ENCODE assay signal across 9 cellular contexts in the genomic region with DNA sequence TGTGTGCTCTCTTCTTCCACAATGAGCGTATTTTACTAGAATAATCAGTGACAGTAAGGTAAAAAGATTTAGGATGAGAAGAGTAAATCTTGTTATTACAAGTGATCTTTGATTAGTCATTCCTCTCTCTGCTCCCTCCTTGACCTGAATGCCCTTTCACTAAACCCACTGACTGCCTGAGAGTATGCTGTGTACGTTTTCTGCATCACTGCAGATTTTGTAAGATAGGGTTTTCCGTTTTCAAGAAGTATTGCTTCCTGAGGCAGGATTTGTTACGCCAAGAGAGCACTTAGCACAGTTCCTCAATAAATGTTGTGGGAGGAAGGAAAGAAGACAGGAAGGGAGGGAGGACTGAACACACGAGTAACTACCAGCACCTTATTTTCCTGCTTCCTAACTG. TPM values are rescaled to one million over a fixed set of nuclear protein-coding genes. Genes with fewer than 3 reads are reported as not detected.
DNase-seq lines count a peak whose midpoint lies in the region; ATAC-seq and TF ChIP-seq lines count a peak whose summit lies in the region.
"Had no signal": no experiment of that assay in that cellular context is flagged by ENCODE, and none has a peak within 500 bp of the region (broad histone marks: within the 10 kb centered on the region; RNA-seq: fewer than 3 reads in every experiment).

No MANE protein-coding gene starts in this region.

- WGBS in right lobe of liver (ENCODE audit: insufficient coverage, low coverage, low lambda C conversion rate, missing lambda C conversion rate), result 32% methylated on average over 5 of the region's 5 CpGs

- H3K9me3 ChIP-seq in right lobe of liver, result no peaks in the 10 kb centered on the region

- no peaks in the 10 kb centered on the region for H3K36me3 ChIP-seq in right lobe of liver

- CTCF ChIA-PET in HEK293T (lab: Yijun Ruan, JAX), result no interaction called here

- H3K9me3 Mint-ChIP-seq in activated naive CD4-positive, alpha-beta T cell treated with anti-CD3 and anti-CD28 coated beads, Interleukin-2, amount 50 U/mL, for 72 hours, result peaks cover 0 to 4% of the 10 kb centered on the region in 2 donors

- no peak overlapping the region for H3K27ac ChIP-seq in right lobe of liver

- DNase-seq in activated naive CD4-positive, alpha-beta T cell treated with anti-CD3 and anti-CD28 coated beads, Interleukin-2, amount 50 U/mL, for 72 hours (ENCODE audit: low spot score in 2 of 2), result no peak
- DNase-seq in activated naive CD4-positive, alpha-beta T cell treated with Interleukin-2 at 50 U/mL for 16 hours, result no peak
- peak; percentile 87 for DNase-seq in SKM-1 (lab: John Stamatoyannopoulos, UW; ENCODE audit: unreplicated experiment)
- DNase-seq in stimulated activated naive CD8-positive, alpha-beta T cell treated with anti-CD3 and anti-CD28 coated beads, Interleukin-15, Interleukin-2, amounts not matched to agents 100 U/mL and 50 U/mL, for 24 hours, result no peak
- DNase-seq in midbrain (lab: John Stamatoyannopoulos, UW), result no peak
- DNase-seq in right lobe of liver, result no peak
- no peak for DNase-seq in HEK293T (ENCODE audit: extremely low spot score)

- H3K4me3 ChIP-seq in right lobe of liver, result no peak overlapping the region

- TF ChIP-seq POLR2A in right lobe of liver (IDR thresholded peaks at IDR 0.05), result no peak

- H3K4me1 ChIP-seq in right lobe of liver, result peaks cover 0 to 77% (median 35%) of the 10 kb centered on the region in 4 donors

- peak overlapping the region; percentile 32 to 76 for H3K27ac Mint-ChIP-seq in activated naive CD4-positive, alpha-beta T cell treated with anti-CD3 and anti-CD28 coated beads, Interleukin-2, amount 50 U/mL, for 72 hours

- peaks cover 4 to 6% of the 10 kb centered on the region in 2 donors for H3K36me3 Mint-ChIP-seq in activated naive CD4-positive, alpha-beta T cell treated with anti-CD3 and anti-CD28 coated beads, Interleukin-2, amount 50 U/mL, for 72 hours

- peak; percentile 95 to 96 for ATAC-seq in activated naive CD4-positive, alpha-beta T cell treated with anti-CD3 and anti-CD28 coated beads, Interleukin-2, amount 50 U/mL, for 72 hours
- ATAC-seq in HG03060 (IDR thresholded peaks at IDR 0.05; ENCODE audit: low read depth, unreplicated experiment), result peak; percentile 83
- ATAC-seq in stimulated activated naive CD8-positive, alpha-beta T cell treated with anti-CD3 and anti-CD28 coated beads, Interleukin-15, Interleukin-2, amounts not matched to agents 100 U/mL and 50 U/mL, for 24 hours, result peak; percentile 92
- no peak for ATAC-seq in right lobe of liver
- ATAC-seq: Panc1 had no signal

- POLR2A ChIA-PET in HEK293T (lab: Yijun Ruan, JAX), result no interaction called here

- intact Hi-C loops in right lobe of liver (cut with DNase I), result no loop called here

- H3K27me3 ChIP-seq in right lobe of liver, result no peaks in the 10 kb centered on the region

- no peak for TF ChIP-seq CTCF in right lobe of liver (IDR thresholded peaks at IDR 0.05)

TF ChIP-seq in HEK293T, 16 proteins besides CTCF, POLR2A, EP300 and RAD21:
- TF ChIP-seq L3MBTL2 (conservative IDR thresholded peaks at IDR 0.05) (no peak), TARDBP (IDR thresholded peaks at IDR 0.05) (no peak), SUZ12 (IDR thresholded peaks at IDR 0.05) (no peak), SP1 (IDR thresholded peaks at IDR 0.05) (no peak), FOXM1 (IDR thresholded peaks at IDR 0.05; ENCODE audit: borderline replicate concordance) (no peak), FOXA1 (IDR thresholded peaks at IDR 0.05) (no peak), ELF4 (IDR thresholded peaks at IDR 0.05) (no peak), ARNT (IDR thresholded peaks at IDR 0.05) (no peak)

RNA-seq across cellular contexts. Expression of a gene that starts 7.7 kb away (rescaled TPM):
- 10 to 100 TPM in 1 of 2 donors, 1 to 10 TPM in 1; 1.6 to 11.7 TPM for total RNA-seq in activated naive CD4-positive, alpha-beta T cell treated with anti-CD3 and anti-CD28 coated beads, Interleukin-2, amount 50 U/mL, for 72 hours
- total RNA-seq in right lobe of liver, result 10 to 100 TPM in 1 of 6 experiments, 1 to 10 TPM in 5; 5.0 to 14.6 (median 8.4) TPM

RNA-seq across cellular contexts. Expression of a gene that starts 15.3 kb away (rescaled TPM):
- total RNA-seq in activated naive CD4-positive, alpha-beta T cell treated with anti-CD3 and anti-CD28 coated beads, Interleukin-2, amount 50 U/mL, for 72 hours, result 10 to 100 TPM in 1 of 2 donors, 1 to 10 TPM in 1; 1.4 to 40.7 TPM
- 100 to 1,000 TPM in 4 of 6 experiments, 10 to 100 TPM in 2; 36.9 to 749 (median 247) TPM for total RNA-seq in right lobe of liver

RNA-seq across cellular contexts. Expression of a gene that starts 44.7 kb away (rescaled TPM):
- total RNA-seq in activated naive CD4-positive, alpha-beta T cell treated with anti-CD3 and anti-CD28 coated beads, Interleukin-2, amount 50 U/mL, for 72 hours, result 1 to 10 TPM in 1 of 2 donors, under 1 TPM in 1; 0.75 to 5.2 TPM
- total RNA-seq in right lobe of liver, result 100 to 1,000 TPM; 281 to 749 (median 512) TPM

Comparison
In these comparisons a context has a peak if more than half of its experiments do, and no peak if none do; other contexts are left out.
1. ATAC-seq: peak in activated naive CD4-positive, alpha-beta T cell treated with anti-CD3 and anti-CD28 coated beads, Interleukin-2, amount 50 U/mL, for 72 hours (2 of 2), HG03060 (single experiment) and stimulated activated naive CD8-positive, alpha-beta T cell treated with anti-CD3 and anti-CD28 coated beads, Interleukin-15, Interleukin-2, amounts not matched to agents 100 U/mL and 50 U/mL, for 24 hours (single experiment); none in right lobe of liver (0 of 4).
2. RNA of a gene that starts 44.7 kb away (total RNA-seq): 281 to 749 TPM in right lobe of liver; 0.75 to 5.2 TPM in activated naive CD4-positive, alpha-beta T cell treated with anti-CD3 and anti-CD28 coated beads, Interleukin-2, amount 50 U/mL, for 72 hours; every median in the first group is over 10 times any median in the second.